In genomic region chr3:108546692-108547091, GRCh38 we compare ENCODE assay signal across 2 cellular contexts.
TF ChIP-seq lines count a peak whose summit lies in the region.

No MANE protein-coding gene starts in this region.

TF ChIP-seq in liver, 16 proteins besides CTCF, POLR2A, EP300 and RAD21:
- TF ChIP-seq SP1 (IDR thresholded peaks at IDR 0.05) (no peak), FOXA2 (IDR thresholded peaks at IDR 0.05) (no peak)

TF ChIP-seq in HepG2, 621 proteins besides CTCF, POLR2A, EP300 and RAD21:
- TF ChIP-seq HNRNPK (IDR thresholded peaks at IDR 0.05; ENCODE audit: low read depth, low read length, poor library complexity, severe bottlenecking) (no peak), ZNF549 (CRISPR knock-in tag; IDR thresholded peaks at IDR 0.05) (no peak), NRL (CRISPR knock-in tag; IDR thresholded peaks at IDR 0.05; ENCODE audit: borderline replicate concordance) (no peak), ZNF639 (CRISPR knock-in tag; conservative IDR thresholded peaks at IDR 0.05) (no peak), ZBTB1 (CRISPR knock-in tag; IDR thresholded peaks at IDR 0.05; ENCODE audit: borderline replicate concordance) (no peak), JDP2 (CRISPR knock-in tag; IDR thresholded peaks at IDR 0.05; ENCODE audit: borderline replicate concordance) (no peak), ZNF30 (CRISPR knock-in tag; IDR thresholded peaks at IDR 0.05) (no peak), BATF2 (CRISPR knock-in tag; IDR thresholded peaks at IDR 0.05) (no peak), CCDC6 (CRISPR knock-in tag; IDR thresholded peaks at IDR 0.05) (no peak), CBX1 (IDR thresholded peaks at IDR 0.05; ENCODE audit: low read depth) (no peak), TEAD3 (CRISPR knock-in tag; optimal IDR thresholded peaks at IDR 0.05; ENCODE audit: borderline replicate concordance) (no peak), DRAP1 (CRISPR knock-in tag; IDR thresholded peaks at IDR 0.05) (no peak), MTA1 (CRISPR knock-in tag; IDR thresholded peaks at IDR 0.05; ENCODE audit: borderline replicate concordance) (no peak)
- TF ChIP-seq, protein P1, sequence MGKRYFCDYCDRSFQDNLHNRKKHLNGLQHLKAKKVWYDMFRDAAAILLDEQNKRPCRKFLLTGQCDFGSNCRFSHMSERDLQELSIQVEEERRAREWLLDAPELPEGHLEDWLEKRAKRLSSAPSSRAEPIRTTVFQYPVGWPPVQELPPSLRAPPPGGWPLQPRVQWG (CRISPR knock-in tag; IDR thresholded peaks at IDR 0.05; ENCODE audit: borderline replicate concordance, low read depth) = no peak
